Comparison of ENCODE assay signal across 28 cellular contexts in genomic region chr2:48365476-48365875, GRCh38. TPM values are rescaled to one million over a fixed set of nuclear protein-coding genes. Genes with fewer than 3 reads are reported as not detected.
DNase-seq lines count a peak whose midpoint lies in the region; ATAC-seq, FAIRE-seq and TF ChIP-seq lines count a peak whose summit lies in the region.
"Had no signal": no experiment of that assay in that cellular context is flagged by ENCODE, and none has a peak within 500 bp of the region (broad histone marks: within the 10 kb centered on the region; RNA-seq: fewer than 3 reads in every experiment).

No MANE protein-coding gene starts in this region.

- H3K4me2 ChIP-seq in A549, result no peak overlapping the region
- H3K4me2 ChIP-seq: BLaER1, GM23338, PC-9 had no signal

- H3K9me3 ChIP-seq in A549, result no peaks in the 10 kb centered on the region
- H3K9me3 ChIP-seq in BE2C, result no peaks in the 10 kb centered on the region
- H3K9me3 ChIP-seq: BLaER1, SJSA1 had no signal

- TF ChIP-seq EP300 in A549 (IDR thresholded peaks at IDR 0.05), result no peak

- H3K4me3 ChIP-seq in A549 (no peak overlapping the region), BE2C (ENCODE audit: low read depth, low read length) (no peak overlapping the region)
- H3K4me3 ChIP-seq: BLaER1, GM12878, GM23338, PC-9, SJSA1 had no signal

- no peak overlapping the region for H3K4me3 Mint-ChIP-seq in activated CD8-positive, alpha-beta T cell treated with anti-CD3 and anti-CD28 coated beads, Interleukin-2, amount 10 ng/mL, durations not matched to agents 7 days and 5 days
- no peak overlapping the region for H3K4me3 Mint-ChIP-seq in activated CD8-positive, alpha-beta T cell treated with anti-CD3 and anti-CD28 coated beads for 36 hours
- H3K4me3 Mint-ChIP-seq in progenitor cell of endocrine pancreas (ENCODE audit: low read depth) (no peak overlapping the region), endothelial cell (ENCODE audit: unreplicated experiment) (no peak overlapping the region)
- H3K4me3 Mint-ChIP-seq: CD4-positive, CD25-positive, alpha-beta regulatory T cell; GM23338; H9 had no signal

- H3K27ac Mint-ChIP-seq in activated CD8-positive, alpha-beta T cell treated with anti-CD3 and anti-CD28 coated beads, Interleukin-2, amount 10 ng/mL, durations not matched to agents 7 days and 5 days, result peak overlapping the region; percentile 6
- no peak overlapping the region for H3K27ac Mint-ChIP-seq in activated CD8-positive, alpha-beta T cell treated with anti-CD3 and anti-CD28 coated beads for 36 hours
- peak overlapping the region; percentile 9 for H3K27ac Mint-ChIP-seq in progenitor cell of endocrine pancreas
- H3K27ac Mint-ChIP-seq in endothelial cell (ENCODE audit: unreplicated experiment), result no peak overlapping the region
- H3K27ac Mint-ChIP-seq: GM23338 had no signal

- no peak for TF ChIP-seq POLR2A in A549 (IDR thresholded peaks at IDR 0.05; ENCODE audit: low read length)

- ATAC-seq in activated CD8-positive, alpha-beta T cell treated with anti-CD3 and anti-CD28 coated beads, Interleukin-2, amount 10 ng/mL, durations not matched to agents 7 days and 5 days, result no peak
- ATAC-seq in activated CD8-positive, alpha-beta T cell treated with anti-CD3 and anti-CD28 coated beads for 36 hours, result no peak
- no peak for ATAC-seq in A549
- ATAC-seq: GM12878, GM23338, Right ventricle myocardium inferior had no signal

- no peak for TF ChIP-seq RAD21 in A549 (conservative IDR thresholded peaks at IDR 0.05 in 1 of 2, IDR thresholded peaks at IDR 0.05 in 1 of 2)

- DNase-seq in activated CD8-positive, alpha-beta T cell treated with anti-CD3 and anti-CD28 coated beads, Interleukin-2, amount 10 ng/mL, durations not matched to agents 7 days and 5 days, result no peak
- DNase-seq in activated CD8-positive, alpha-beta T cell treated with anti-CD3 and anti-CD28 coated beads for 36 hours, result no peak
- DNase-seq in A549 (ENCODE audit: low read depth in 1 of 2, low spot score in 1 of 2) (no peak), GM18507 (ENCODE audit: extremely low spot score, insufficient read length, low read depth) (no peak), progenitor cell of endocrine pancreas (ENCODE audit: low spot score, unreplicated experiment) (no peak), SHP77 (lab: John Stamatoyannopoulos, UW) (no peak), BE2C (no peak), endothelial cell (ENCODE audit: low spot score) (no peak)
- DNase-seq: 8988T; CD4-positive, CD25-positive, alpha-beta regulatory T cell; DMS 273 treated with DMSO at 0.1 percent for 48 hours; DMS79; EL; GDM1; H9; KBM-7; MV-4-11; NCI-H1105; NCI-H1436 treated with DMSO at 0.1 percent for 48 hours; NCI-H187 treated with DMSO at 0.1 percent for 48 hours; NCI-H526; PC-9 had no signal

- no peaks in the 10 kb centered on the region for H3K9me3 Mint-ChIP-seq in activated CD8-positive, alpha-beta T cell treated with anti-CD3 and anti-CD28 coated beads, Interleukin-2, amount 10 ng/mL, durations not matched to agents 7 days and 5 days (ENCODE audit: insufficient read depth)
- H3K9me3 Mint-ChIP-seq in activated CD8-positive, alpha-beta T cell treated with anti-CD3 and anti-CD28 coated beads for 36 hours, result no peaks in the 10 kb centered on the region
- H3K9me3 Mint-ChIP-seq in progenitor cell of endocrine pancreas (ENCODE audit: low read depth) (peaks cover 2% of the 10 kb centered on the region), endothelial cell (ENCODE audit: unreplicated experiment) (no peaks in the 10 kb centered on the region)
- H3K9me3 Mint-ChIP-seq: CD4-positive, CD25-positive, alpha-beta regulatory T cell; GM23338; H9 had no signal

- 54% methylated on average over 2 of the region's 2 CpGs for WGBS in A549 (ENCODE audit: missing lambda C conversion rate)

- H3K27ac ChIP-seq in A549, result no peak overlapping the region
- H3K27ac ChIP-seq: BLaER1, PC-9, SJSA1 had no signal

- no peaks in the 10 kb centered on the region for H3K27me3 ChIP-seq in BE2C
- H3K27me3 ChIP-seq: BLaER1, SJSA1 had no signal

- intact Hi-C loops in activated CD8-positive, alpha-beta T cell treated with anti-CD3 and anti-CD28 coated beads for 36 hours (cut with micrococcal nuclease), result no loop called here

- no peaks in the 10 kb centered on the region for H3K36me3 ChIP-seq in BE2C

- H3K4me1 ChIP-seq in A549 (peaks cover 13% of the 10 kb centered on the region; the same call in 2 of the 3 replicates), BE2C (no peaks in the 10 kb centered on the region)
- H3K4me1 ChIP-seq: BLaER1, SJSA1 had no signal

- FAIRE-seq in A549 (lab: Jason Lieb, UNC), result peak; percentile 88
- peak; percentile 42 for FAIRE-seq in GM18507 (lab: Jason Lieb, UNC)
- FAIRE-seq: GM12878, HTR-8/SVneo had no signal

- no peak for TF ChIP-seq CTCF in activated CD8-positive, alpha-beta T cell treated with anti-CD3 and anti-CD28 coated beads for 36 hours (IDR thresholded peaks at IDR 0.05)
- TF ChIP-seq CTCF in A549 (IDR thresholded peaks at IDR 0.05) (no peak), progenitor cell of endocrine pancreas (IDR thresholded peaks at IDR 0.05; ENCODE audit: unreplicated experiment) (no peak), BE2C (IDR thresholded peaks at IDR 0.05; ENCODE audit: low read depth, low read length) (no peak), endothelial cell (IDR thresholded peaks at IDR 0.05; ENCODE audit: unreplicated experiment) (no peak)

- peaks cover 60% of the 10 kb centered on the region for H3K36me3 Mint-ChIP-seq in activated CD8-positive, alpha-beta T cell treated with anti-CD3 and anti-CD28 coated beads, Interleukin-2, amount 10 ng/mL, durations not matched to agents 7 days and 5 days (ENCODE audit: low read depth)
- peaks cover 39% of the 10 kb centered on the region for H3K36me3 Mint-ChIP-seq in activated CD8-positive, alpha-beta T cell treated with anti-CD3 and anti-CD28 coated beads for 36 hours (ENCODE audit: low read depth)
- H3K36me3 Mint-ChIP-seq in progenitor cell of endocrine pancreas (ENCODE audit: insufficient read depth), result peaks cover 4% of the 10 kb centered on the region
- H3K36me3 Mint-ChIP-seq in endothelial cell (ENCODE audit: low read depth, unreplicated experiment), result no peaks in the 10 kb centered on the region

- peaks cover 17% of the 10 kb centered on the region for H3K4me1 Mint-ChIP-seq in activated CD8-positive, alpha-beta T cell treated with anti-CD3 and anti-CD28 coated beads, Interleukin-2, amount 10 ng/mL, durations not matched to agents 7 days and 5 days (ENCODE audit: low read depth)
- peaks cover 17% of the 10 kb centered on the region for H3K4me1 Mint-ChIP-seq in activated CD8-positive, alpha-beta T cell treated with anti-CD3 and anti-CD28 coated beads for 36 hours (ENCODE audit: low read depth)
- H3K4me1 Mint-ChIP-seq in progenitor cell of endocrine pancreas (ENCODE audit: low read depth) (peaks cover 10% of the 10 kb centered on the region), endothelial cell (ENCODE audit: unreplicated experiment) (no peaks in the 10 kb centered on the region)

- CTCF ChIA-PET in activated CD8-positive, alpha-beta T cell treated with anti-CD3 and anti-CD28 coated beads, Interleukin-2, amount 10 ng/mL, durations not matched to agents 7 days and 5 days (lab: Charles Lee), result no interaction called here
- CTCF ChIA-PET in activated CD8-positive, alpha-beta T cell treated with anti-CD3 and anti-CD28 coated beads for 36 hours (lab: Charles Lee), result no interaction called here
- CTCF ChIA-PET in A549 (lab: Yijun Ruan, JAX), result no interaction called here

- POLR2A ChIA-PET in activated CD8-positive, alpha-beta T cell treated with anti-CD3 and anti-CD28 coated beads, Interleukin-2, amount 10 ng/mL, durations not matched to agents 7 days and 5 days (lab: Charles Lee), result no interaction called here
- POLR2A ChIA-PET in activated CD8-positive, alpha-beta T cell treated with anti-CD3 and anti-CD28 coated beads for 36 hours (lab: Charles Lee), result no interaction called here
- POLR2A ChIA-PET in A549 (lab: Yijun Ruan, JAX), result no interaction called here

- H3K27me3 Mint-ChIP-seq in activated CD8-positive, alpha-beta T cell treated with anti-CD3 and anti-CD28 coated beads, Interleukin-2, amount 10 ng/mL, durations not matched to agents 7 days and 5 days (ENCODE audit: low read depth), result no peaks in the 10 kb centered on the region
- H3K27me3 Mint-ChIP-seq in activated CD8-positive, alpha-beta T cell treated with anti-CD3 and anti-CD28 coated beads for 36 hours, result no peaks in the 10 kb centered on the region
- H3K27me3 Mint-ChIP-seq in progenitor cell of endocrine pancreas (no peaks in the 10 kb centered on the region), endothelial cell (ENCODE audit: unreplicated experiment) (no peaks in the 10 kb centered on the region)
- H3K27me3 Mint-ChIP-seq: CD4-positive, CD25-positive, alpha-beta regulatory T cell had no signal

TF ChIP-seq in A549, 52 proteins besides CTCF, POLR2A, EP300 and RAD21 (continues in another document):
- no peak for TF ChIP-seq HOXB13 (CRISPR knock-in tag; IDR thresholded peaks at IDR 0.05; ENCODE audit: low read depth)
- TF ChIP-seq ZSCAN20 (CRISPR knock-in tag; IDR thresholded peaks at IDR 0.05), result no peak
- no peak for TF ChIP-seq EHMT2 (IDR thresholded peaks at IDR 0.05; ENCODE audit: low read depth)
- no peak for TF ChIP-seq ZNF302 (CRISPR knock-in tag; IDR thresholded peaks at IDR 0.05)
- TF ChIP-seq NFE2L2 (conservative IDR thresholded peaks at IDR 0.05; ENCODE audit: low read length), result no peak
- no peak for TF ChIP-seq HOXB5 (CRISPR knock-in tag; IDR thresholded peaks at IDR 0.05)
- TF ChIP-seq MAZ (IDR thresholded peaks at IDR 0.05; ENCODE audit: borderline replicate concordance, low read depth, low read length), result no peak
- TF ChIP-seq GATA3 (IDR thresholded peaks at IDR 0.05; ENCODE audit: borderline replicate concordance), result no peak
- TF ChIP-seq ZC3H11A (IDR thresholded peaks at IDR 0.05), result no peak
- TF ChIP-seq ZFP36 (IDR thresholded peaks at IDR 0.05; ENCODE audit: borderline replicate concordance, partially characterized antibody), result no peak
- TF ChIP-seq CHD4 (IDR thresholded peaks at IDR 0.05; ENCODE audit: borderline replicate concordance), result no peak
- no peak for TF ChIP-seq FOSL2 (IDR thresholded peaks at IDR 0.05)
- TF ChIP-seq FOSL2 (CRISPR knock-in tag; IDR thresholded peaks at IDR 0.05), result no peak
- TF ChIP-seq NR3C1 (IDR thresholded peaks at IDR 0.05), result no peak

RNA-seq across cellular contexts. Expression of gene FOXN2, which starts 51.0 kb away (rescaled TPM):
- total RNA-seq in activated CD8-positive, alpha-beta T cell treated with anti-CD3 and anti-CD28 coated beads, Interleukin-2, amount 10 ng/mL, durations not matched to agents 7 days and 5 days, result 10 to 100 TPM; 60.3 to 61.7 TPM
- 10 to 100 TPM; 56.4 to 58.3 TPM for total RNA-seq in activated CD8-positive, alpha-beta T cell treated with anti-CD3 and anti-CD28 coated beads for 36 hours
- polyA plus RNA-seq in A549 (2011; rRNA removed) (31.4 and 33.1 TPM in 2 replicates), A549 (2017; fragmentation: RNase III; extraction: RNeasy Plus Mini Kit Qiagen cat#74134 plus additional on column Dnase treatment) (10.9 to 12.2 TPM (median 12.2 TPM) in 3 replicates)
- polyA plus RNA-seq in A549 (2012; cell fraction: cytosol; rRNA removed), result 5.7 and 6.4 TPM in 2 replicates
- 3.3 and 5.0 TPM in 2 replicates for polyA plus RNA-seq in A549 (2012; cell fraction: nucleus; rRNA removed)
- polyA minus RNA-seq in A549 (2011; rRNA and poly(A)+ RNA removed), result 26.6 and 30.8 TPM in 2 replicates
- total RNA-seq in progenitor cell of endocrine pancreas (14.6 and 15.4 TPM in 2 replicates), endothelial cell (ENCODE audit: unreplicated experiment) (13.2 TPM)
- 6.3 TPM for polyA plus RNA-seq in BE2C (2012; ENCODE audit: insufficient read depth, insufficient read length, low read depth)

Comparison
In these comparisons a context has a peak if more than half of its experiments do, and no peak if none do; other contexts are left out.
1. H3K27ac Mint-ChIP-seq: peak in activated CD8-positive, alpha-beta T cell treated with anti-CD3 and anti-CD28 coated beads, Interleukin-2, amount 10 ng/mL, durations not matched to agents 7 days and 5 days (single experiment) and progenitor cell of endocrine pancreas (single experiment); none in activated CD8-positive, alpha-beta T cell treated with anti-CD3 and anti-CD28 coated beads for 36 hours (single experiment) and endothelial cell (single experiment).